16 cellular contexts compared by ENCODE assay signal in genomic region chr3:190382082-190382481, GRCh38. TPM values are rescaled to one million over a fixed set of nuclear protein-coding genes. Genes with fewer than 3 reads are reported as not detected.
DNase-seq lines count a peak whose midpoint lies in the region; ATAC-seq and TF ChIP-seq lines count a peak whose summit lies in the region.
"Had no signal": no experiment of that assay in that cellular context is flagged by ENCODE, and none has a peak within 500 bp of the region (broad histone marks: within the 10 kb centered on the region; RNA-seq: fewer than 3 reads in every experiment).

No MANE protein-coding gene starts in this region.

- H3K4me1 Mint-ChIP-seq in progenitor cell of endocrine pancreas (ENCODE audit: low read depth), result peaks cover 19% of the 10 kb centered on the region
- H3K4me1 Mint-ChIP-seq: CD14-positive monocyte had no signal

- H3K27ac ChIP-seq in RWPE1 (no peak overlapping the region), upper lobe of right lung (no peak overlapping the region)
- H3K27ac ChIP-seq: VCaP had no signal

- no peaks in the 10 kb centered on the region for H3K9me3 ChIP-seq in upper lobe of right lung

- POLR2A ChIA-PET in RWPE1 (lab: Yijun Ruan, JAX; ENCODE audit: low non-redundant PET), result no interaction called here

- ATAC-seq in upper lobe of right lung (no peak), GM18909 (IDR thresholded peaks at IDR 0.05; ENCODE audit: poor library complexity, unreplicated experiment) (no peak)
- ATAC-seq: Right ventricle myocardium inferior had no signal

- TF ChIP-seq CTCF in RWPE1 (conservative IDR thresholded peaks at IDR 0.05; ENCODE audit: low read depth), result no peak
- no peak for TF ChIP-seq CTCF in upper lobe of right lung (IDR thresholded peaks at IDR 0.05)
- no peak for TF ChIP-seq CTCF in progenitor cell of endocrine pancreas (IDR thresholded peaks at IDR 0.05; ENCODE audit: unreplicated experiment)

- no peaks in the 10 kb centered on the region for H3K27me3 Mint-ChIP-seq in progenitor cell of endocrine pancreas

- H3K36me3 Mint-ChIP-seq in progenitor cell of endocrine pancreas (ENCODE audit: insufficient read depth), result no peaks in the 10 kb centered on the region
- H3K36me3 Mint-ChIP-seq: CD14-positive monocyte had no signal

- no peak overlapping the region for H3K4me3 Mint-ChIP-seq in progenitor cell of endocrine pancreas (ENCODE audit: low read depth)
- H3K4me3 Mint-ChIP-seq: CD14-positive monocyte had no signal

- H3K4me1 ChIP-seq in upper lobe of right lung, result no peaks in the 10 kb centered on the region

- H3K36me3 ChIP-seq in upper lobe of right lung, result no peaks in the 10 kb centered on the region

- peaks cover 4% of the 10 kb centered on the region for H3K9me3 Mint-ChIP-seq in progenitor cell of endocrine pancreas (ENCODE audit: low read depth)
- H3K9me3 Mint-ChIP-seq: CD14-positive monocyte had no signal

- DNase-seq in A172 (ENCODE audit: low spot score) (peak; percentile 48), GM03348 (ENCODE audit: low spot score) (peak; percentile 13), RWPE1 (ENCODE audit: low spot score) (peak; percentile 71), fibroblast of peridontal ligament (ENCODE audit: extremely low read depth) (peak; percentile 93), upper lobe of right lung (no peak), NCI-H2081 treated with DMSO at 0.1 percent for 48 hours (lab: John Stamatoyannopoulos, UW) (no peak), progenitor cell of endocrine pancreas (ENCODE audit: low spot score, unreplicated experiment) (no peak)
- DNase-seq: left cardiac atrium; NCI-H1048; NCI-H446 treated with DMSO at 0.1 percent for 48 hours; stimulated activated CD4-positive, alpha-beta T cell treated with anti-CD3 and anti-CD28 coated beads, Interleukin-15, amount 100 ng/mL, for 24 hours; stimulated activated CD8-positive, alpha-beta memory T cell treated with anti-CD3 and anti-CD28 coated beads, Interleukin-4, amount 100 ng/mL, for 48 hours had no signal

- intact Hi-C loops in upper lobe of right lung (cut with DNase I), result no loop called here

- no peak overlapping the region for H3K4me3 ChIP-seq in upper lobe of right lung

- H3K27ac Mint-ChIP-seq in progenitor cell of endocrine pancreas, result no peak overlapping the region
- H3K27ac Mint-ChIP-seq: CD14-positive monocyte had no signal

- CTCF ChIA-PET in RWPE1 (lab: Yijun Ruan, JAX), result interaction anchor here (0.6 kb wide), 1 partner anchor 502 kb away, joined by 3 read pairs; no protein-coding TSS in a partner anchor

- no peaks in the 10 kb centered on the region for H3K27me3 ChIP-seq in upper lobe of right lung

RNA-seq across cellular contexts. Expression of gene CLDN16, which starts 5.9 kb away (rescaled TPM):
- 0.02 TPM in 1 of 2 replicates, not detected in the other for total RNA-seq in A172 (2014; rRNA removed; shearing (Covaris generic))
- total RNA-seq in upper lobe of right lung (0.14 TPM), progenitor cell of endocrine pancreas (0.31 TPM in 2 replicates)
- total RNA-seq: Right ventricle myocardium inferior had no signal

RNA-seq across cellular contexts. Expression of gene CLDN1, which starts 59.8 kb away (rescaled TPM):
- 2.8 and 3.6 TPM in 2 replicates for total RNA-seq in A172 (2014; rRNA removed; shearing (Covaris generic))
- total RNA-seq in upper lobe of right lung (14.6 TPM), progenitor cell of endocrine pancreas (37.8 and 38.0 TPM in 2 replicates)

Comparison
In these comparisons a context has a peak if more than half of its experiments do, and no peak if none do; other contexts are left out.
1. DNase-seq: peak in A172 (single experiment), GM03348 (single experiment), RWPE1 (single experiment) and fibroblast of peridontal ligament (single experiment); none in upper lobe of right lung (single experiment), NCI-H2081 treated with DMSO at 0.1 percent for 48 hours (single experiment) and progenitor cell of endocrine pancreas (single experiment).